In genomic region chr18:9021458-9021857, GRCh38 we compare ENCODE assay signal across 29 cellular contexts.
DNase-seq lines count a peak whose midpoint lies in the region; ATAC-seq, FAIRE-seq and TF ChIP-seq lines count a peak whose summit lies in the region.
"Had no signal": no experiment of that assay in that cellular context is flagged by ENCODE, and none has a peak within 500 bp of the region (broad histone marks: within the 10 kb centered on the region; RNA-seq: fewer than 3 reads in every experiment).

No MANE protein-coding gene starts in this region.

- no peak for TF ChIP-seq EP300 in K562 (IDR thresholded peaks at IDR 0.05; ENCODE audit: low read length)

- 100% methylated on average over 3 of the region's 3 CpGs for WGBS in K562 (ENCODE audit: insufficient coverage, low coverage, missing lambda C conversion rate)

- FAIRE-seq in K562 (lab: Jason Lieb, UNC) = no peak
- FAIRE-seq: A204.1, A549, D721Med had no signal

- no TSS peak for BruUV-seq in K562 (replicated peaks; lab: Mats Ljungman, UMichigan)

- POLR2A ChIA-PET in K562 (lab: Yijun Ruan, JAX) = no interaction called here

- H3K4me1 ChIP-seq in K562 (replicated peaks in 1 of 2; ENCODE audit: control insufficient read depth in 2 of 2, insufficient read depth in 2 of 2, low read length in 2 of 2) = peaks cover 30 to 43% of the 10 kb centered on the region in 2 experiments
- H3K4me1 ChIP-seq: BE2C, Caco-2 had no signal

- no peaks in the 10 kb centered on the region for H4K20me1 ChIP-seq in K562 (replicated peaks; ENCODE audit: control insufficient read depth, insufficient read depth, low read length)
- H4K20me1 ChIP-seq: BLaER1; BLaER1 treated with 17β-estradiol and CSF1 and Interleukin-3, amounts not matched to agents 10 nM and 100 nM had no signal

- H3K4me2 ChIP-seq in K562 (ENCODE audit: insufficient read depth, low read length) = no peak overlapping the region
- H3K4me2 ChIP-seq: A549; BLaER1; BLaER1 treated with 17β-estradiol and CSF1 and Interleukin-3, amounts not matched to agents 10 nM and 100 nM had no signal

- no peaks in the 10 kb centered on the region for H3K36me3 ChIP-seq in K562 (ENCODE audit: control insufficient read depth, insufficient read depth, low read length)
- H3K36me3 ChIP-seq: BE2C; BLaER1; BLaER1 treated with 17β-estradiol and CSF1 and Interleukin-3, amounts not matched to agents 10 nM and 100 nM had no signal

- no peaks in the 10 kb centered on the region for H3K27me3 ChIP-seq in K562 (ENCODE audit: control insufficient read depth in 2 of 2, insufficient read depth in 2 of 2, low read length in 2 of 2)
- H3K27me3 ChIP-seq: BE2C; BLaER1; BLaER1 treated with 17β-estradiol and CSF1 and Interleukin-3, amounts not matched to agents 10 nM and 100 nM had no signal

- no peak overlapping the region for H3K4me3 ChIP-seq in K562
- H3K4me3 ChIP-seq: A549; BLaER1; BLaER1 treated with 17β-estradiol and CSF1 and Interleukin-3, amounts not matched to agents 10 nM and 100 nM had no signal

- TF ChIP-seq POLR2A in K562 (conservative IDR thresholded peaks at IDR 0.05) = no peak

- no peak overlapping the region for H3K9ac ChIP-seq in K562 (ENCODE audit: insufficient read depth in 1 of 2, low read depth in 2 of 2, low read length in 2 of 2)
- H3K9ac ChIP-seq: BLaER1; BLaER1 treated with 17β-estradiol and CSF1 and Interleukin-3, amounts not matched to agents 10 nM and 100 nM had no signal

- H3K79me2 ChIP-seq in K562 (ENCODE audit: control insufficient read depth, insufficient read depth, low read length) = no peaks in the 10 kb centered on the region; the same call in 2 of the 3 replicates

- no peak for ATAC-seq in K562
- no peak for ATAC-seq in HG03139 (IDR thresholded peaks at IDR 0.05; ENCODE audit: unreplicated experiment)
- ATAC-seq: A549; CD8-positive, alpha-beta T cell had no signal

- no peak for TF ChIP-seq RAD21 in K562 (CRISPR knock-in tag; conservative IDR thresholded peaks at IDR 0.05 in 1 of 2, IDR thresholded peaks at IDR 0.05 in 1 of 2)

- no peaks in the 10 kb centered on the region for H3K9me1 ChIP-seq in K562 (ENCODE audit: control insufficient read depth, insufficient read depth, low read length)

- intact Hi-C loops in K562 (cut with micrococcal nuclease) = no loop called here

- no peak for TF ChIP-seq CTCF in K562 (IDR thresholded peaks at IDR 0.05 in 2 of 3, conservative IDR thresholded peaks at IDR 0.05 in 1 of 3; ENCODE audit: insufficient read depth in 2 of 3, low read depth in 1 of 3, low read length in 3 of 3)

- no peak overlapping the region for H2AFZ ChIP-seq in K562 (ENCODE audit: low read depth, low read length)

- CTCF ChIA-PET in K562 (lab: Yijun Ruan, JAX; ENCODE audit: low intra/inter-chr PET ratio) = no interaction called here

- in situ Hi-C loops in K562 (cut with MboI) = no loop called here

- no peaks in the 10 kb centered on the region; the same call in 1 of the 2 replicates for H3K9me3 ChIP-seq in K562 (replicated peaks; ENCODE audit: control insufficient read depth, insufficient read depth, low read depth, low read length)
- H3K9me3 ChIP-seq: BE2C, Caco-2 had no signal

- H3K27ac ChIP-seq in K562 (ENCODE audit: extremely low read depth, low read depth, low read length) = no peak overlapping the region
- H3K27ac ChIP-seq: 22Rv1; A549; BLaER1; BLaER1 treated with 17β-estradiol and CSF1 and Interleukin-3, amounts not matched to agents 10 nM and 100 nM; C4-2B had no signal

- DNase-seq in K562 (ENCODE audit: extremely low read depth in 1 of 4, low spot score in 3 of 4) = no peak
- DNase-seq: 8988T; ACHN; AML-193; BE2C; C1 segment of cervical spinal cord; Caco-2; Calu3; CD4-positive, alpha-beta memory T cell; CD4-positive, alpha-beta T cell; CD4-positive, CD25-positive, alpha-beta regulatory T cell; CD8-positive, alpha-beta memory T cell; CD8-positive, alpha-beta T cell; COR-L47; DMS 273 treated with DMSO at 0.1 percent for 48 hours; DMS153; DMS53; DMS79; DMS79 treated with DMSO at 0.1 percent for 48 hours; DND-41; EL had no signal

TF ChIP-seq in K562, 482 proteins besides CTCF, POLR2A, EP300 and RAD21 (continues in another document):
- no peak for TF ChIP-seq NR4A1 (CRISPR knock-in tag; IDR thresholded peaks at IDR 0.05)
- peak; percentile 89 for TF ChIP-seq NR4A1 (tag; IDR thresholded peaks at IDR 0.05)
- TF ChIP-seq, protein P1, sequence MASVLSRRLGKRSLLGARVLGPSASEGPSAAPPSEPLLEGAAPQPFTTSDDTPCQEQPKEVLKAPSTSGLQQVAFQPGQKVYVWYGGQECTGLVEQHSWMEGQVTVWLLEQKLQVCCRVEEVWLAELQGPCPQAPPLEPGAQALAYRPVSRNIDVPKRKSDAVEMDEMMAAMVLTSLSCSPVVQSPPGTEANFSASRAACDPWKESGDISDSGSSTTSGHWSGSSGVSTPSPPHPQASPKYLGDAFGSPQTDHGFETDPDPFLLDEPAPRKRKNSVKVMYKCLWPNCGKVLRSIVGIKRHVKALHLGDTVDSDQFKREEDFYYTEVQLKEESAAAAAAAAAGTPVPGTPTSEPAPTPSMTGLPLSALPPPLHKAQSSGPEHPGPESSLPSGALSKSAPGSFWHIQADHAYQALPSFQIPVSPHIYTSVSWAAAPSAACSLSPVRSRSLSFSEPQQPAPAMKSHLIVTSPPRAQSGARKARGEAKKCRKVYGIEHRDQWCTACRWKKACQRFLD (CRISPR knock-in tag; IDR thresholded peaks at IDR 0.05) = no peak
- no peak for TF ChIP-seq ZBTB2 (IDR thresholded peaks at IDR 0.05)
- TF ChIP-seq MCM7 (IDR thresholded peaks at IDR 0.05) = no peak
- TF ChIP-seq HDAC3 (IDR thresholded peaks at IDR 0.05; ENCODE audit: borderline replicate concordance, partially characterized antibody) = no peak
- TF ChIP-seq ILK (tag; IDR thresholded peaks at IDR 0.05; ENCODE audit: borderline replicate concordance, low read depth) = peak; percentile 57; the same call in 1 of the 2 replicates
- no peak for TF ChIP-seq HDGF (IDR thresholded peaks at IDR 0.05)
- TF ChIP-seq HES1 (IDR thresholded peaks at IDR 0.05; ENCODE audit: low read depth) = no peak
- TF ChIP-seq HSF4 (CRISPR knock-in tag; IDR thresholded peaks at IDR 0.05; ENCODE audit: borderline replicate concordance) = no peak
- TF ChIP-seq ID3 (CRISPR knock-in tag; IDR thresholded peaks at IDR 0.05) = no peak
- peak; percentile 52; the same call in 1 of the 2 replicates for TF ChIP-seq ID3 (tag; IDR thresholded peaks at IDR 0.05)
- TF ChIP-seq TFE3 (CRISPR knock-in tag; IDR thresholded peaks at IDR 0.05) = no peak
- TF ChIP-seq ZNF668 (CRISPR knock-in tag; IDR thresholded peaks at IDR 0.05) = 0 out of 2 replicates have a peak, but pooled peaks have one; percentile 24
- TF ChIP-seq, protein P2, sequence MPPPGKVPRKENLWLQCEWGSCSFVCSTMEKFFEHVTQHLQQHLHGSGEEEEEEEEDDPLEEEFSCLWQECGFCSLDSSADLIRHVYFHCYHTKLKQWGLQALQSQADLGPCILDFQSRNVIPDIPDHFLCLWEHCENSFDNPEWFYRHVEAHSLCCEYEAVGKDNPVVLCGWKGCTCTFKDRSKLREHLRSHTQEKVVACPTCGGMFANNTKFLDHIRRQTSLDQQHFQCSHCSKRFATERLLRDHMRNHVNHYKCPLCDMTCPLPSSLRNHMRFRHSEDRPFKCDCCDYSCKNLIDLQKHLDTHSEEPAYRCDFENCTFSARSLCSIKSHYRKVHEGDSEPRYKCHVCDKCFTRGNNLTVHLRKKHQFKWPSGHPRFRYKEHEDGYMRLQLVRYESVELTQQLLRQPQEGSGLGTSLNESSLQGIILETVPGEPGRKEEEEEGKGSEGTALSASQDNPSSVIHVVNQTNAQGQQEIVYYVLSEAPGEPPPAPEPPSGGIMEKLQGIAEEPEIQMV (tag; conservative IDR thresholded peaks at IDR 0.05; ENCODE audit: low read depth) = peak; percentile 70
- no peak for TF ChIP-seq ZNF583 (CRISPR knock-in tag; IDR thresholded peaks at IDR 0.05)
- TF ChIP-seq SMAD4 (CRISPR knock-in tag; conservative IDR thresholded peaks at IDR 0.05) = 0 out of 2 replicates have a peak, but pooled peaks have one; percentile 31
